ENCODE assay signal across 8 cellular contexts in the genomic region with DNA sequence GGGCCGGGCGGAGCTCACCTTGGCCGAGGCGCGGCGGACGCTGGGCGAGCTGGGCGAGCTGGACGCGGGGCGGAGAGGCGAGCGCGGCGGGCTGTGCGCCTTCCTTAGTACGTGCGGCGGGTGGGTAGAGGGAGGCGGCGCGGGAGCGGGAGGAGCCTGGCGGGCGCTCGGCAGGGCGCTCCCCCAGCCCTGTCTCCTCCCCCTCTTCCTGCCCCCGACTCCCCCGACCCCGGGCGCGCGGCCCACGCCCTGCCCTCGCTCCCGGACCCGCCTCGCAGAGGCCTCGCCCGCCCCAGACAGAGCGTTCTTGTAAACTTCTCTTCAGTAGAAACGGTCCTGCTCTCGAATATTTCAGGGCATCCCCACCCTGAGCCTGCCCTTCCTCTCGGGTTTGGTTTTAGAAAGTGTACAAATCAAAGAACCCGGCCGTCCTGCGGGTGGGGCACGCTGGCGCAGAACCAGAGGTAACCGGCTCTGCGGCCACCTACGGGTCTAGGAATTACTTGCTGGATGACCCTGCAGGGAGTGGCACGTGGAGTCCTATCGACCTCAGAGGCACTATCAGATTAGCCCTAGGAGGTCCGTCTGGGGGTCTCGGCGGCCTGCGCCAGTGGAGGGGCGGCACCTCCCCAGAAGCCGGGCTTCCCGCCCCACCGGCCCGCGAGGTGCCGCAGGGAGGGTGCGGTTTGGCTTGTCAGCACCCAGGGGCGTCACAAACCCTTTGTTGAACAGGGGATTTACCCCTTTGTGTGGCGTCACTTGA. TPM values are rescaled to one million over a fixed set of nuclear protein-coding genes. Genes with fewer than 3 reads are reported as not detected.
A peak's percentile ranks its signal among the peaks of the same experiment; 100 is the strongest.
DNase-seq lines count a peak whose midpoint lies in the region; ATAC-seq and TF ChIP-seq lines count a peak whose summit lies in the region.

Gene S100A10 (minus strand): TSS at position 126 of the 763 bp plus-strand sequence. CDS start 7,629 bp downstream, outside the sequence.

- 1% methylated on average over 69 of the region's 69 CpGs for WGBS in ectodermal cell, 2 experiments
- WGBS in lung, 2 donors = 2 to 3% methylated on average over 53 to 69 of the region's 69 CpGs

- peak within 1 kb of the TSS; percentile 91 for H3K4me3 Mint-ChIP-seq in activated CD4-positive, alpha-beta memory T cell treated with anti-CD3 and anti-CD28 coated beads, Interleukin-2, amount 10 ng/mL, durations not matched to agents 7 days and 5 days

- H3K27ac ChIP-seq in ectodermal cell (ENCODE audit: insufficient read depth, low read depth, low read length, poor library complexity, severe bottlenecking) (no peak within 1 kb of the TSS), lung (ENCODE audit: low read depth in 1 of 2, low read length in 1 of 2) (peak within 1 kb of the TSS; percentile 93 to 96)

- no peaks in the 10 kb centered on the region for H3K36me3 ChIP-seq in ectodermal cell (ENCODE audit: control insufficient read depth, insufficient read depth, low read length)
- no peaks in the 10 kb centered on the region for H3K36me3 ChIP-seq in lung (ENCODE audit: control insufficient read depth in 2 of 2, insufficient read depth in 2 of 2, low read length in 2 of 2)

- H3K36me3 Mint-ChIP-seq in activated CD4-positive, alpha-beta memory T cell treated with anti-CD3 and anti-CD28 coated beads, Interleukin-2, amount 10 ng/mL, durations not matched to agents 7 days and 5 days (ENCODE audit: low read depth) = peaks cover 39% of the 10 kb centered on the region

- H3K27me3 ChIP-seq in ectodermal cell (ENCODE audit: control insufficient read depth, insufficient read depth, low read length, poor library complexity, severe bottlenecking) (peaks cover 81% of the 10 kb centered on the region), lung (ENCODE audit: control insufficient read depth, insufficient read depth) (no peaks in the 10 kb centered on the region)

- H3K9me3 Mint-ChIP-seq in activated CD4-positive, alpha-beta memory T cell treated with anti-CD3 and anti-CD28 coated beads, Interleukin-2, amount 10 ng/mL, durations not matched to agents 7 days and 5 days = no peaks in the 10 kb centered on the region

- in situ Hi-C loops in GM13977 (cut with MboI; ENCODE audit: low pct_unique_long_range_greater_than_20kb, low sequenced_read_pairs, unreplicated experiment) = no loop called here

- POLR2A ChIA-PET in activated CD4-positive, alpha-beta memory T cell treated with anti-CD3 and anti-CD28 coated beads, Interleukin-2, amount 10 ng/mL, durations not matched to agents 7 days and 5 days (lab: Charles Lee) = interaction anchor here (1.2 to 5.7 kb wide), 10 partner anchors 8 to 156 kb away, joined by 3 to 71 read pairs (median 8); no protein-coding TSS in a partner anchor

- ATAC-seq in lung (ENCODE audit: insufficient read depth, low FRiP score) = peak; percentile 81

- H3K4me1 Mint-ChIP-seq in activated CD4-positive, alpha-beta memory T cell treated with anti-CD3 and anti-CD28 coated beads, Interleukin-2, amount 10 ng/mL, durations not matched to agents 7 days and 5 days = peaks cover 53% of the 10 kb centered on the region

- H3K9me3 ChIP-seq in ectodermal cell (ENCODE audit: control insufficient read depth, low read length) (no peaks in the 10 kb centered on the region), lung (ENCODE audit: control insufficient read depth in 2 of 2, insufficient read depth in 1 of 2, low read length in 1 of 2) (no peaks in the 10 kb centered on the region)

- H3K4me1 ChIP-seq in ectodermal cell (ENCODE audit: control insufficient read depth, insufficient read depth, low read length) (peaks cover 5% of the 10 kb centered on the region), lung (ENCODE audit: control insufficient read depth in 2 of 2, insufficient read depth in 2 of 2, low read length in 2 of 2) (peaks cover 11 to 13% of the 10 kb centered on the region in 2 donors)

- CTCF ChIA-PET in activated CD4-positive, alpha-beta memory T cell treated with anti-CD3 and anti-CD28 coated beads, Interleukin-2, amount 10 ng/mL, durations not matched to agents 7 days and 5 days (lab: Charles Lee) = interaction anchor here (1.0 to 3.0 kb wide), 5 partner anchors 22 to 89 kb away, joined by 3 to 89 read pairs (median 3); no protein-coding TSS in a partner anchor

- TF ChIP-seq CTCF in GM13977 (IDR thresholded peaks at IDR 0.05; ENCODE audit: extremely low read depth, insufficient read depth, missing control alignments) (no peak), lung (IDR thresholded peaks at IDR 0.05; ENCODE audit: control extremely low read depth, extremely low read depth) (no peak)

- H3K27me3 Mint-ChIP-seq in activated CD4-positive, alpha-beta memory T cell treated with anti-CD3 and anti-CD28 coated beads, Interleukin-2, amount 10 ng/mL, durations not matched to agents 7 days and 5 days = no peaks in the 10 kb centered on the region

- peak within 1 kb of the TSS; percentile 98 for H3K27ac Mint-ChIP-seq in activated CD4-positive, alpha-beta memory T cell treated with anti-CD3 and anti-CD28 coated beads, Interleukin-2, amount 10 ng/mL, durations not matched to agents 7 days and 5 days

- DNase-seq in GM13977 (ENCODE audit: low spot score) (peak; percentile 53), NCI-H226 (peak; percentile 86), lung (ENCODE audit: low spot score) (peak; percentile 86), superior temporal gyrus (ENCODE audit: extremely low spot score) (no peak), COLO829 (ENCODE audit: low spot score) (no peak)
- DNase-seq in activated CD4-positive, alpha-beta memory T cell treated with anti-CD3 and anti-CD28 coated beads, Interleukin-2, amount 10 ng/mL, durations not matched to agents 7 days and 5 days = peak; percentile 86
- DNase-seq in stimulated activated CD8-positive, alpha-beta memory T cell treated with anti-CD3 and anti-CD28 coated beads, Interleukin-15, amount 100 ng/mL, for 4 hours (ENCODE audit: low read depth in 2 of 2) = peak; percentile 58 to 65

- peak within 1 kb of the TSS; percentile 47 for H3K4me3 ChIP-seq in ectodermal cell (ENCODE audit: insufficient read depth, low read depth, low read length)
- H3K4me3 ChIP-seq in lung = peak within 1 kb of the TSS; percentile 57

RNA-seq across cellular contexts. Expression of gene S100A10, which starts in this region (rescaled TPM):
- 100 to 1,000 TPM; 631 to 641 TPM for total RNA-seq in activated CD4-positive, alpha-beta memory T cell treated with anti-CD3 and anti-CD28 coated beads, Interleukin-2, amount 10 ng/mL, durations not matched to agents 7 days and 5 days
- polyA plus RNA-seq in ectodermal cell (2013, experiment 1 of 4) = 25.2 TPM
- polyA plus RNA-seq in ectodermal cell (2013, experiment 2 of 4) = 22.1 TPM
- 39.9 TPM for polyA plus RNA-seq in ectodermal cell (2013, experiment 3 of 4)
- polyA plus RNA-seq in ectodermal cell (2013, experiment 4 of 4) = 32.7 TPM
- total RNA-seq in lung = 100 to 1,000 TPM; 205 to 801 TPM
- 1,000 to 10,000 TPM in 1 of 2 donors, 100 to 1,000 TPM in 1; 548 to 1,003 TPM for polyA plus RNA-seq in lung

Comparison
In these comparisons a context has a peak if more than half of its experiments do, and no peak if none do; other contexts are left out.
1. DNase-seq: peak in GM13977 (single experiment), NCI-H226 (single experiment), activated CD4-positive, alpha-beta memory T cell treated with anti-CD3 and anti-CD28 coated beads, Interleukin-2, amount 10 ng/mL, durations not matched to agents 7 days and 5 days (single experiment), lung (single experiment) and stimulated activated CD8-positive, alpha-beta memory T cell treated with anti-CD3 and anti-CD28 coated beads, Interleukin-15, amount 100 ng/mL, for 4 hours (2 of 2); none in superior temporal gyrus (single experiment) and COLO829 (single experiment).